In the genomic region with DNA sequence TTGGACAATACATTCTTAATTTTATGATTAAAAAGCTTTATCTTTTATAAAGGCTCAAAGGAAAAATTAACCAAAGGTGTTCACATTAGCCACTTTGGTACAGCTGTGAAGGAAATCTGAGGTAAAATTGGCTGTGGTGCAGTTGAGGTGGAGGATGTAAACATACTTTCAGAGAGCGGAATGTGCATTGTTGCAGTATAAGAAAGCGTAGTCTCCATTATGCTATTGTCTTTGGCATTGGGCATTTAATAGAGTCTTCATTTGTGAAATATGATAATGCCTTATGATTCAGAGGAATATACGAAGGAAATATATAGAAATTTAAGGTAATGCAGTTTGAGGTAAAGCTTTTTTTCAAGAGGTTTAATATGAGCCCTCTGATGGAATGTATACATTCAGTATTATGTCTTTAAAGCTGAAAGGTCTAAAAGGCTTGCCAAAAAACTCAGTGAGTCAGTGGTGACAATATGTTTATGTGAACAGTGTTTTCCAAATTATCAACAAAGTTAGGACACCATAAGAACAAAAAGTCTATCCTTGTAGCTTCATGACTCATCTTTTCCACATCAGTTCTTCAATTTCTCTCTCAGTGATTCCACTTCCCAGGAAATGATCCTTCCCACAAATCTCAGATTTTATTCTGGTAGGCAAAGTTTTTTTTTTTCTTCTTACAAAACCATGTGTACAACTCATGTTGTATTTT, we compare ENCODE assay signal across 13 cellular contexts. TPM values are rescaled to one million over a fixed set of nuclear protein-coding genes. Genes with fewer than 3 reads are reported as not detected.
DNase-seq lines count a peak whose midpoint lies in the region; ATAC-seq, FAIRE-seq and TF ChIP-seq lines count a peak whose summit lies in the region.
"Had no signal": no experiment of that assay in that cellular context is flagged by ENCODE, and none has a peak within 500 bp of the region (broad histone marks: within the 10 kb centered on the region; RNA-seq: fewer than 3 reads in every experiment).

No MANE protein-coding gene starts in this region.

- ATAC-seq in left lung (peak; percentile 18), HG03439 (IDR thresholded peaks at IDR 0.05; ENCODE audit: unreplicated experiment) (no peak)
- ATAC-seq: activated CD4-positive, CD25-positive, alpha-beta regulatory T cell treated with anti-CD3 and anti-CD28 coated beads, Interleukin-2, amount 50 U/mL, for 24 hours had no signal

- H3K4me3 ChIP-seq in bronchial epithelial cell (ENCODE audit: low read depth, low read length) (no peak overlapping the region), left lung (no peak overlapping the region)
- H3K4me3 ChIP-seq: thoracic aorta had no signal

- DNase-seq in A172 (ENCODE audit: low spot score) (peak; percentile 96), HPDE6-E6E7 (ENCODE audit: extremely low spot score) (peak; percentile 25), bronchial epithelial cell (ENCODE audit: low read depth) (peak; percentile 95), left lung (no peak), DMS53 treated with DMSO at 0.1 percent for 48 hours (lab: John Stamatoyannopoulos, UW; ENCODE audit: unreplicated experiment) (no peak), NCI-H2107 (lab: John Stamatoyannopoulos, UW) (no peak), RPMI8226 (no peak)
- DNase-seq: activated naive CD4-positive, alpha-beta T cell treated with anti-CD3 and anti-CD28 coated beads for 36 hours; erythroblast; NCI-H1105 had no signal

- FAIRE-seq in bronchial epithelial cell (lab: Jason Lieb, UNC): no peak

- H3K27ac ChIP-seq in left lung: peak overlapping the region in 1 of 2 donors; percentile 8
- H3K27ac ChIP-seq: thoracic aorta had no signal

- TF ChIP-seq CTCF in bronchial epithelial cell (IDR thresholded peaks at IDR 0.05; ENCODE audit: insufficient read depth, low read length, severe bottlenecking) (no peak), left lung (IDR thresholded peaks at IDR 0.05) (no peak)

- H3K4me1 ChIP-seq in left lung: no peaks in the 10 kb centered on the region

- no peaks in the 10 kb centered on the region for H3K9me3 ChIP-seq in left lung
- H3K9me3 ChIP-seq: thoracic aorta had no signal

- H3K27me3 ChIP-seq in bronchial epithelial cell (ENCODE audit: control insufficient read depth, insufficient read depth, low read length): no peaks in the 10 kb centered on the region
- no peaks in the 10 kb centered on the region for H3K27me3 ChIP-seq in left lung

- intact Hi-C loops in left lung (cut with DNase I): no loop called here

- H3K36me3 ChIP-seq in bronchial epithelial cell (ENCODE audit: control insufficient read depth, insufficient read depth, low read length): peaks cover 2% of the 10 kb centered on the region
- peaks cover 0 to 34% of the 10 kb centered on the region in 2 donors for H3K36me3 ChIP-seq in left lung

RNA-seq across cellular contexts. Expression of a gene that starts 26.9 kb away (rescaled TPM):
- 73.0 and 84.2 TPM in 2 replicates for total RNA-seq in A172 (2014; rRNA removed; shearing (Covaris generic))
- total RNA-seq in bronchial epithelial cell (1.5 and 4.7 TPM in 2 replicates), left lung (10 to 100 TPM; 47.1 to 47.6 TPM)

RNA-seq across cellular contexts. Expression of a gene that starts 43.9 kb away (rescaled TPM):
- total RNA-seq in A172 (2014; rRNA removed; shearing (Covaris generic)): 247 and 258 TPM in 2 replicates
- total RNA-seq in bronchial epithelial cell: 109 and 132 TPM in 2 replicates
- total RNA-seq in left lung: 10 to 100 TPM; 34.8 to 41.6 TPM

Comparison
In these comparisons a context has a peak if more than half of its experiments do, and no peak if none do; other contexts are left out.
1. DNase-seq: peak in A172 (single experiment), HPDE6-E6E7 (single experiment) and bronchial epithelial cell (single experiment); none in left lung (0 of 2), DMS53 treated with DMSO at 0.1 percent for 48 hours (single experiment), NCI-H2107 (single experiment) and RPMI8226 (single experiment).